ENCODE assay signal across 8 cellular contexts in genomic region chr12:128259556-128260070, GRCh38. TPM values are rescaled to one million over a fixed set of nuclear protein-coding genes. Genes with fewer than 3 reads are reported as not detected.
DNase-seq lines count a peak whose midpoint lies in the region; ATAC-seq and TF ChIP-seq lines count a peak whose summit lies in the region.

No MANE protein-coding gene starts in this region.

- intact Hi-C loops in Right ventricle myocardium inferior (cut with DNase I) = loop anchor here (10.0 kb wide), 1 partner anchor 1655 kb away; no protein-coding TSS in a partner anchor
- intact Hi-C loops in activated CD4-positive, alpha-beta memory T cell treated with anti-CD3 and anti-CD28 coated beads for 36 hours (cut with micrococcal nuclease) = no loop called here

- H3K9me3 Mint-ChIP-seq in activated CD4-positive, alpha-beta memory T cell treated with anti-CD3 and anti-CD28 coated beads for 36 hours = peaks cover 8% of the 10 kb centered on the region

- TF ChIP-seq CTCF in cardiac muscle cell (IDR thresholded peaks at IDR 0.05; ENCODE audit: low read depth, low read length) (peak; percentile 43), osteoblast (IDR thresholded peaks at IDR 0.05; ENCODE audit: extremely low read depth, low read depth, low read length) (peak; percentile 8)

- H3K27me3 ChIP-seq in cardiac muscle cell (peaks cover 18% of the 10 kb centered on the region), osteoblast (ENCODE audit: insufficient read depth, low read length) (no peaks in the 10 kb centered on the region)

- H3K4me2 ChIP-seq in osteoblast (ENCODE audit: insufficient read depth, low read length) = no peak overlapping the region

- no peak overlapping the region for H3K4me3 Mint-ChIP-seq in activated CD4-positive, alpha-beta memory T cell treated with anti-CD3 and anti-CD28 coated beads for 36 hours

- H3K27ac ChIP-seq in cardiac muscle cell = no peak overlapping the region
- no peak overlapping the region for H3K27ac ChIP-seq in osteoblast (ENCODE audit: low read depth, low read length)

- no peak overlapping the region for H2AFZ ChIP-seq in osteoblast (ENCODE audit: low read length)

- POLR2A ChIA-PET in activated CD4-positive, alpha-beta memory T cell treated with anti-CD3 and anti-CD28 coated beads for 36 hours (lab: Charles Lee) = no interaction called here

- no peak overlapping the region for H3K27ac Mint-ChIP-seq in activated CD4-positive, alpha-beta memory T cell treated with anti-CD3 and anti-CD28 coated beads for 36 hours

- DNase-seq in cardiac muscle cell (ENCODE audit: low read depth in 1 of 2, low spot score in 1 of 2) (peak; percentile 12 to 78), Right ventricle myocardium inferior (ENCODE audit: missing footprints) (no peak), NCI-H774 (lab: John Stamatoyannopoulos, UW) (peak; percentile 29), erythroblast (lab: John Stamatoyannopoulos, UW) (peak; percentile 11 to 43), osteoblast (ENCODE audit: insufficient read length, low spot score, missing footprints) (no peak), COR-L47 (lab: John Stamatoyannopoulos, UW) (no peak)
- no peak for DNase-seq in activated CD4-positive, alpha-beta memory T cell treated with anti-CD3 and anti-CD28 coated beads for 36 hours

- H3K4me3 ChIP-seq in cardiac muscle cell (no peak overlapping the region), osteoblast (ENCODE audit: insufficient read depth, low read length) (no peak overlapping the region)

- no peak for TF ChIP-seq POLR2A in erythroblast (IDR thresholded peaks at IDR 0.05; ENCODE audit: low read length)

- no peaks in the 10 kb centered on the region for H3K4me1 Mint-ChIP-seq in activated CD4-positive, alpha-beta memory T cell treated with anti-CD3 and anti-CD28 coated beads for 36 hours (ENCODE audit: low read depth)

- peaks cover 2% of the 10 kb centered on the region for H3K27me3 Mint-ChIP-seq in activated CD4-positive, alpha-beta memory T cell treated with anti-CD3 and anti-CD28 coated beads for 36 hours

- no peaks in the 10 kb centered on the region for H4K20me1 ChIP-seq in osteoblast (ENCODE audit: insufficient read depth, low read length)

- H3K36me3 ChIP-seq in cardiac muscle cell = no peaks in the 10 kb centered on the region
- no peaks in the 10 kb centered on the region for H3K36me3 ChIP-seq in osteoblast (ENCODE audit: insufficient read depth, low read length)

- CTCF ChIA-PET in activated CD4-positive, alpha-beta memory T cell treated with anti-CD3 and anti-CD28 coated beads for 36 hours (lab: Charles Lee) = interaction anchor here (0.7 to 1.7 kb wide), 2 partner anchors 75 to 1754 kb away, joined by 4 to 5 read pairs; no protein-coding TSS in a partner anchor

- no peaks in the 10 kb centered on the region for H3K36me3 Mint-ChIP-seq in activated CD4-positive, alpha-beta memory T cell treated with anti-CD3 and anti-CD28 coated beads for 36 hours

- H3K79me2 ChIP-seq in osteoblast (ENCODE audit: insufficient read depth, low read length) = no peaks in the 10 kb centered on the region

- H3K4me1 ChIP-seq in cardiac muscle cell (ENCODE audit: low read depth) (no peaks in the 10 kb centered on the region), osteoblast (ENCODE audit: insufficient read depth, low read length) (no peaks in the 10 kb centered on the region)

- ATAC-seq in Right ventricle myocardium inferior (no peak), GM18907 (IDR thresholded peaks at IDR 0.05; ENCODE audit: unreplicated experiment) (no peak)

- H3K9me3 ChIP-seq in cardiac muscle cell (ENCODE audit: low read depth) (no peaks in the 10 kb centered on the region), osteoblast (ENCODE audit: low read depth, low read length) (no peaks in the 10 kb centered on the region)

RNA-seq across cellular contexts. Expression of gene TMEM132C, which starts 7.4 kb away (rescaled TPM):
- 1.8 and 3.9 TPM in 2 replicates for total RNA-seq in cardiac muscle cell
- 1.6 and 2.5 TPM in 2 replicates for polyA plus RNA-seq in cardiac muscle cell
- 2.6 TPM for total RNA-seq in Right ventricle myocardium inferior
- not detected in 2 replicates for total RNA-seq in osteoblast
- not detected for total RNA-seq in activated CD4-positive, alpha-beta memory T cell treated with anti-CD3 and anti-CD28 coated beads for 36 hours

Comparison
In these comparisons a context has a peak if more than half of its experiments do, and no peak if none do; other contexts are left out.
1. DNase-seq: peak in cardiac muscle cell (2 of 2), NCI-H774 (single experiment) and erythroblast (2 of 2); none in Right ventricle myocardium inferior (single experiment), osteoblast (single experiment), COR-L47 (single experiment) and activated CD4-positive, alpha-beta memory T cell treated with anti-CD3 and anti-CD28 coated beads for 36 hours (single experiment).